In genomic region chr10:43199088-43199683, GRCh38 we compare ENCODE assay signal across 15 cellular contexts.
"Had no signal": no experiment of that assay in that cellular context is flagged by ENCODE, and none has a peak within 500 bp of the region (broad histone marks: within the 10 kb centered on the region; RNA-seq: fewer than 3 reads in every experiment).

No MANE protein-coding gene starts in this region.

- H3K4me3 ChIP-seq: coronary artery, heart left ventricle, pancreas, SK-N-MC, tibial nerve had no signal

- H3K36me3 Mint-ChIP-seq: activated naive CD4-positive, alpha-beta T cell treated with anti-CD3 and anti-CD28 coated beads, Interleukin-2, amount 50 U/mL, for 24 hours; mesothelial cell of epicardium had no signal

- H3K36me3 ChIP-seq: heart left ventricle had no signal

- H3K9me3 ChIP-seq: heart left ventricle, pancreas, tibial nerve had no signal

- H3K4me1 ChIP-seq: pancreas had no signal

- DNase-seq: amniotic stem cell; central memory CD4-positive, alpha-beta T cell; effector CD4-positive, alpha-beta T cell; foreskin melanocyte; immature natural killer cell; stimulated activated CD4-positive, alpha-beta T cell treated with anti-CD3 and anti-CD28 coated beads, Interleukin-2, amount 100 ng/mL, for 48 hours; stimulated activated naive B cell treated with anti-CD40 and anti-IgM and Interleukin-4, amounts not matched to agents 10 μg/mL and 1 μg/mL and 100 μg/mL, for 72 hours had no signal

- H3K27ac Mint-ChIP-seq: activated naive CD4-positive, alpha-beta T cell treated with anti-CD3 and anti-CD28 coated beads, Interleukin-2, amount 50 U/mL, for 24 hours; immature natural killer cell; mesothelial cell of epicardium; stimulated activated naive B cell treated with anti-CD40 and anti-IgM and Interleukin-4, amounts not matched to agents 10 μg/mL and 1 μg/mL and 100 μg/mL, for 72 hours had no signal

- H3K27me3 Mint-ChIP-seq: activated naive CD4-positive, alpha-beta T cell treated with anti-CD3 and anti-CD28 coated beads, Interleukin-2, amount 50 U/mL, for 24 hours; stimulated activated naive B cell treated with anti-CD40 and anti-IgM and Interleukin-4, amounts not matched to agents 10 μg/mL and 1 μg/mL and 100 μg/mL, for 72 hours had no signal

- ATAC-seq: heart left ventricle; pancreas; stimulated activated naive B cell treated with anti-CD40 and anti-IgM and Interleukin-4, amounts not matched to agents 10 μg/mL and 1 μg/mL and 100 μg/mL, for 72 hours had no signal

- H3K4me1 Mint-ChIP-seq: mesothelial cell of epicardium had no signal

- H3K9me3 Mint-ChIP-seq: activated naive CD4-positive, alpha-beta T cell treated with anti-CD3 and anti-CD28 coated beads, Interleukin-2, amount 50 U/mL, for 24 hours; immature natural killer cell; mesothelial cell of epicardium; neural crest cell; stimulated activated naive B cell treated with anti-CD40 and anti-IgM and Interleukin-4, amounts not matched to agents 10 μg/mL and 1 μg/mL and 100 μg/mL, for 72 hours had no signal

- H3K4me3 Mint-ChIP-seq: activated naive CD4-positive, alpha-beta T cell treated with anti-CD3 and anti-CD28 coated beads, Interleukin-2, amount 50 U/mL, for 24 hours; immature natural killer cell; mesothelial cell of epicardium; neural crest cell; stimulated activated naive B cell treated with anti-CD40 and anti-IgM and Interleukin-4, amounts not matched to agents 10 μg/mL and 1 μg/mL and 100 μg/mL, for 72 hours had no signal

- H3K27ac ChIP-seq: coronary artery, heart left ventricle, pancreas, SK-N-MC, tibial nerve had no signal

- FAIRE-seq: pancreas had no signal

- H3K27me3 ChIP-seq: pancreas, tibial nerve had no signal
